In genomic region chr3:53158700-53159414, GRCh38 we compare ENCODE assay signal across 1 cellular context.
TF ChIP-seq lines count a peak whose summit lies in the region.

No MANE protein-coding gene starts in this region.

TF ChIP-seq in PFSK-1, 5 proteins besides CTCF, POLR2A, EP300 and RAD21:
- TF ChIP-seq REST (IDR thresholded peaks at IDR 0.05; ENCODE audit: insufficient read depth in 1 of 2, low read depth in 2 of 2, low read length in 2 of 2), result peak; percentile 39 to 82; a peak in 3 of 4 replicates
- no peak for TF ChIP-seq FOXP2 (optimal IDR thresholded peaks at IDR 0.05; ENCODE audit: borderline replicate concordance, extremely low read depth, extremely low read length, insufficient read depth)
- TF ChIP-seq TAF1 (IDR thresholded peaks at IDR 0.05; ENCODE audit: borderline replicate concordance, insufficient read depth, low read length), result no peak
- TF ChIP-seq POLR2AphosphoS5 (IDR thresholded peaks at IDR 0.05; ENCODE audit: low read depth, low read length), result no peak
- TF ChIP-seq SIN3A (IDR thresholded peaks at IDR 0.05; ENCODE audit: borderline replicate concordance, insufficient read depth, low read length), result no peak
